In the genomic region with DNA sequence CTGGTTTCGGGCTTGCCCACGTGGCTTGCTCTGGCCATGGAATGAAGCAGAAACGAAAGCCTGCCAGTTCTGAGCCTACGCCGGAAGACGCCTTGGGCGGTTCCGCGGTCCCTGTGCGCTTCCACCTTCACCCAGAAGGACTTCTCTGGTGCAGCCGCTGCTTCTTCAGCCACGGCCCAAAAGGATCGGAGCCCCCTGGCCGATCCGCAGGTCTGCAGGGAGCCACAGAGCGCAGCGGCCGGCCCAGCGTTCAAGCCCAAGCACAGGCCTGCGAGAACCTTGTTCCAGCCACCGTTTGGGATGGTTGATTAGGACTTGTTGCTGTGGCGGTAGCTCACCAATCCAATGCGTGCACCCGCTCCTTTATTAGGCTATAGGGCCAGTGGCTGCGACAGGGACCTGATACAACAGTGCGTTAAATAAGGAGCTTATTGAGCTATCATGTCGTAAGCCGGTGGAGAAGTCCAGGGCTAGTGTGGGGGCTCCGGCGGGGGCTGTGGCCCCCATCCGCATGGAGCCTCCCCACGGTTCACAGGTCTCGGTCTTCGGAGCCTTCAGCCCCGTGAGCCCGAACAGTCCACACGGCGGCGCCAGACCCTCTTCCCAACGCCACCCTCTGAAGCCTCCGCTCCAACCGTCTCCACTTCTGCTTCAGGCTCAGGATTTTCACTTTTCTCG, we compare ENCODE assay signal across 8 cellular contexts. TPM values are rescaled to one million over a fixed set of nuclear protein-coding genes. Genes with fewer than 3 reads are reported as not detected.
DNase-seq lines count a peak whose midpoint lies in the region; ATAC-seq lines count a peak whose summit lies in the region.

No MANE protein-coding gene starts in this region.

- H3K9me3 ChIP-seq in CD4-positive, CD25-positive, alpha-beta regulatory T cell (ENCODE audit: control insufficient read depth in 2 of 2, low read length in 2 of 2) = no peaks in the 10 kb centered on the region

- H3K36me3 Mint-ChIP-seq in CD4-positive, CD25-positive, alpha-beta regulatory T cell = no peaks in the 10 kb centered on the region
- H3K36me3 Mint-ChIP-seq in IgD-negative memory B cell = no peaks in the 10 kb centered on the region

- H3K4me3 Mint-ChIP-seq in CD4-positive, CD25-positive, alpha-beta regulatory T cell = peak overlapping the region; percentile 88 to 94 (median 90)
- peak overlapping the region; percentile 77 to 91 (median 88) for H3K4me3 Mint-ChIP-seq in IgD-negative memory B cell

- peak overlapping the region; percentile 23 for H3K27ac ChIP-seq in CD4-positive, CD25-positive, alpha-beta regulatory T cell (ENCODE audit: insufficient read depth, low read length, poor library complexity, severe bottlenecking)

- peak; percentile 63 to 73 for ATAC-seq in CD4-positive, CD25-positive, alpha-beta regulatory T cell (ENCODE audit: low read depth in 2 of 2)

- H3K4me1 Mint-ChIP-seq in CD4-positive, CD25-positive, alpha-beta regulatory T cell = peaks cover 8 to 21% (median 13%) of the 10 kb centered on the region in 4 donors
- H3K4me1 Mint-ChIP-seq in IgD-negative memory B cell = peaks cover 8 to 9% (median 9%) of the 10 kb centered on the region in 3 donors

- peak overlapping the region; percentile 66 to 77 (median 66) for H3K27ac Mint-ChIP-seq in CD4-positive, CD25-positive, alpha-beta regulatory T cell
- peak overlapping the region in 1 of 3 donors; percentile 11 for H3K27ac Mint-ChIP-seq in IgD-negative memory B cell

- H3K4me1 ChIP-seq in CD4-positive, CD25-positive, alpha-beta regulatory T cell (ENCODE audit: control insufficient read depth, insufficient read depth, low read length, poor library complexity, severe bottlenecking) = peaks cover 16% of the 10 kb centered on the region

- H3K27me3 Mint-ChIP-seq in CD4-positive, CD25-positive, alpha-beta regulatory T cell = no peaks in the 10 kb centered on the region
- H3K27me3 Mint-ChIP-seq in IgD-negative memory B cell = no peaks in the 10 kb centered on the region

- H3K36me3 ChIP-seq in CD4-positive, CD25-positive, alpha-beta regulatory T cell (ENCODE audit: control insufficient read depth, insufficient read depth, low read length) = no peaks in the 10 kb centered on the region

- H3K9me3 Mint-ChIP-seq in CD4-positive, CD25-positive, alpha-beta regulatory T cell = no peaks in the 10 kb centered on the region
- no peaks in the 10 kb centered on the region for H3K9me3 Mint-ChIP-seq in IgD-negative memory B cell

- H3K4me3 ChIP-seq in CD4-positive, CD25-positive, alpha-beta regulatory T cell (ENCODE audit: low read depth, low read length) = peak overlapping the region; percentile 57

- DNase-seq in CD4-positive, CD25-positive, alpha-beta regulatory T cell = peak; percentile 23 to 76 (median 39)
- peak; percentile 68 to 74 for DNase-seq in activated T-cell treated with anti-CD3 and anti-CD28 coated beads, Interleukin-2, amount 50 U/mL, for 48 hours
- DNase-seq in globus pallidus (ENCODE audit: low spot score) (peak; percentile 33), retina (peak; percentile 81), occipital lobe (lab: John Stamatoyannopoulos, UW) (no peak), EL (no peak), GF-D8 (lab: John Stamatoyannopoulos, UW) (no peak)

- H3K27me3 ChIP-seq in CD4-positive, CD25-positive, alpha-beta regulatory T cell (ENCODE audit: control insufficient read depth, insufficient read depth, low read length) = no peaks in the 10 kb centered on the region

RNA-seq across cellular contexts. Expression of a gene that starts 10.2 kb away (rescaled TPM):
- total RNA-seq in CD4-positive, CD25-positive, alpha-beta regulatory T cell = 1.6 TPM
- under 1 TPM in 1 of 4 donors, not detected in 3; 0.47 TPM for polyA plus RNA-seq in CD4-positive, CD25-positive, alpha-beta regulatory T cell
- polyA plus RNA-seq in IgD-negative memory B cell = 0.18 TPM
- total RNA-seq in occipital lobe = 14.2 TPM

RNA-seq across cellular contexts. Expression of a gene that starts 24.8 kb away (rescaled TPM):
- not detected for total RNA-seq in CD4-positive, CD25-positive, alpha-beta regulatory T cell
- not detected for polyA plus RNA-seq in CD4-positive, CD25-positive, alpha-beta regulatory T cell
- polyA plus RNA-seq in IgD-negative memory B cell = not detected
- not detected for total RNA-seq in occipital lobe

RNA-seq across cellular contexts. Expression of a gene that starts 36.3 kb away (rescaled TPM):
- not detected for total RNA-seq in CD4-positive, CD25-positive, alpha-beta regulatory T cell
- not detected for polyA plus RNA-seq in CD4-positive, CD25-positive, alpha-beta regulatory T cell
- not detected for polyA plus RNA-seq in IgD-negative memory B cell
- total RNA-seq in occipital lobe = not detected

Comparison
In these comparisons a context has a peak if more than half of its experiments do, and no peak if none do; other contexts are left out.
1. DNase-seq: peak in CD4-positive, CD25-positive, alpha-beta regulatory T cell (3 of 3), activated T-cell treated with anti-CD3 and anti-CD28 coated beads, Interleukin-2, amount 50 U/mL, for 48 hours (2 of 2), globus pallidus (single experiment) and retina (single experiment); none in occipital lobe (single experiment), EL (single experiment) and GF-D8 (single experiment).